Comparison of ENCODE assay signal across 1 cellular context in the genomic region with DNA sequence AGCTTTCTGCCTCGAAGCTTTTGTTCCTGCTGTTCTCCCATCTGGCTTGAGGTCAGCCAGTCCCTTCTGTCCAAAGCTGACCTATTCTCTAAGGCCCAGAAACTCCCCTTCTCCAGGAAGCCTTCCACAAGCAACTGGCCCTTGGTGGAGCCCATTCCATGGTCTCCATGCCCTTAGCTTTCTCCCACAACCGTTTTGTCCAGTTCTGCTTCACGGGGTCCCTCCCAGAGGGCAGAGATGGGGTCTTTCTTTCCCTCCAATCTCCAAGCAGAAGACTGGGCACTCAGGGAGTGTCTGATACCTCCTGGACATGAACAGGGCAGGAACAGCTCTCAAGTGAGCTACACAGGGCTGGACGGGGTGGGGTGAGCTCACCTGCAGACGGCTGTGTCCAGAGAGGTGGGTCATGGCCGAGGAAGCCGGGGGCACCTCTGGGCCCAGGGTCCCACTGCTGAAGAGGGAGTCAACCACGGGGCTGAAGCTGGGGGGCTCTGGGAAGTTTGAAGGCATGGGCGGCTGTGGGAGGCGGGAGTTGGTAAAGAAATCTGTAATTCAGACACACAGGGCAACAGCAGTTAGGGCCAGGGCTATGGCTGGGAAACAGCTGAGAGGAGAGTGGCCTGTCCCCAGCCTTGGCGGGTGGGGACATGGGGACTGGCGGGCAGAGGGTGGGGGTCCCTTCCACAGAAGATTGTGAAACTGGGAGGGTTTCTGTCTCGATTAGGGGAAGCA.
TF ChIP-seq lines count a peak whose summit lies in the region.

No MANE protein-coding gene starts in this region.

TF ChIP-seq in HepG2, 621 proteins besides CTCF, POLR2A, EP300 and RAD21 (continued from another document and continues in another):
- TF ChIP-seq, protein P1, sequence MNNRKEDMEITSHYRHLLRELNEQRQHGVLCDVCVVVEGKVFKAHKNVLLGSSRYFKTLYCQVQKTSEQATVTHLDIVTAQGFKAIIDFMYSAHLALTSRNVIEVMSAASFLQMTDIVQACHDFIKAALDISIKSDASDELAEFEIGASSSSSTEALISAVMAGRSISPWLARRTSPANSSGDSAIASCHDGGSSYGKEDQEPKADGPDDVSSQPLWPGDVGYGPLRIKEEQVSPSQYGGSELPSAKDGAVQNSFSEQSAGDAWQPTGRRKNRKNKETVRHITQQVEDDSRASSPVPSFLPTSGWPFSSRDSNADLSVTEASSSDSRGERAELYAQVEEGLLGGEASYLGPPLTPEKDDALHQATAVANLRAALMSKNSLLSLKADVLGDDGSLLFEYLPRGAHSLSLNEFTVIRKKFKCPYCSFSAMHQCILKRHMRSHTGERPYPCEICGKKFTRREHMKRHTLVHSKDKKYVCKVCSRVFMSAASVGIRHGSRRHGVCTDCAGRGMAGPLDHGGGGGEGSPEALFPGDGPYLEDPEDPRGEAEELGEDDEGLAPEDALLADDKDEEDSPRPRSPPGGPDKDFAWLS (CRISPR knock-in tag; IDR thresholded peaks at IDR 0.05; ENCODE audit: borderline replicate concordance): no peak
- TF ChIP-seq MAF1 (CRISPR knock-in tag; IDR thresholded peaks at IDR 0.05; ENCODE audit: borderline replicate concordance) (no peak), SAFB2 (CRISPR knock-in tag; IDR thresholded peaks at IDR 0.05; ENCODE audit: borderline replicate concordance, low read depth) (no peak), SMC3 (IDR thresholded peaks at IDR 0.05; ENCODE audit: low read length) (no peak), PPARG (CRISPR knock-in tag; conservative IDR thresholded peaks at IDR 0.05) (no peak), ZFX (CRISPR knock-in tag; IDR thresholded peaks at IDR 0.05; ENCODE audit: low read depth) (no peak), ZC3H13 (CRISPR knock-in tag; IDR thresholded peaks at IDR 0.05) (no peak), KDM5B (CRISPR knock-in tag; IDR thresholded peaks at IDR 0.05; ENCODE audit: borderline replicate concordance) (no peak), ZNF652 (CRISPR knock-in tag; IDR thresholded peaks at IDR 0.05; ENCODE audit: borderline replicate concordance, low read depth) (no peak), ZNF143 (CRISPR knock-in tag; IDR thresholded peaks at IDR 0.05) (no peak), KLF15 (CRISPR knock-in tag; IDR thresholded peaks at IDR 0.05; ENCODE audit: borderline replicate concordance) (no peak), RFX3 (CRISPR knock-in tag; IDR thresholded peaks at IDR 0.05) (no peak), AKAP8 (CRISPR knock-in tag; IDR thresholded peaks at IDR 0.05) (peak; percentile 79), AGO1 (IDR thresholded peaks at IDR 0.05; ENCODE audit: low read depth, low read length, poor library complexity, severe bottlenecking) (peak; percentile 100), JUN (CRISPR knock-in tag; IDR thresholded peaks at IDR 0.05) (no peak), SMAD3 (CRISPR knock-in tag; IDR thresholded peaks at IDR 0.05) (no peak), RFX1 (IDR thresholded peaks at IDR 0.05) (no peak), ZNF441 (CRISPR knock-in tag; IDR thresholded peaks at IDR 0.05; ENCODE audit: borderline replicate concordance) (no peak), SNAPC2 (CRISPR knock-in tag; IDR thresholded peaks at IDR 0.05) (no peak), ZSCAN31 (CRISPR knock-in tag; IDR thresholded peaks at IDR 0.05; ENCODE audit: low read depth) (no peak), EEA1 (CRISPR knock-in tag; IDR thresholded peaks at IDR 0.05; ENCODE audit: borderline replicate concordance) (no peak)
- TF ChIP-seq, protein P2, sequence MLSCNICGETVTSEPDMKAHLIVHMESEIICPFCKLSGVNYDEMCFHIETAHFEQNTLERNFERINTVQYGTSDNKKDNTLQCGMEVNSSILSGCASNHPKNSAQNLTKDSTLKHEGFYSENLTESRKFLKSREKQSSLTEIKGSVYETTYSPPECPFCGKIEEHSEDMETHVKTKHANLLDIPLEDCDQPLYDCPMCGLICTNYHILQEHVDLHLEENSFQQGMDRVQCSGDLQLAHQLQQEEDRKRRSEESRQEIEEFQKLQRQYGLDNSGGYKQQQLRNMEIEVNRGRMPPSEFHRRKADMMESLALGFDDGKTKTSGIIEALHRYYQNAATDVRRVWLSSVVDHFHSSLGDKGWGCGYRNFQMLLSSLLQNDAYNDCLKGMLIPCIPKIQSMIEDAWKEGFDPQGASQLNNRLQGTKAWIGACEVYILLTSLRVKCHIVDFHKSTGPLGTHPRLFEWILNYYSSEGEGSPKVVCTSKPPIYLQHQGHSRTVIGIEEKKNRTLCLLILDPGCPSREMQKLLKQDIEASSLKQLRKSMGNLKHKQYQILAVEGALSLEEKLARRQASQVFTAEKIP (CRISPR knock-in tag; IDR thresholded peaks at IDR 0.05; ENCODE audit: borderline replicate concordance): no peak
- TF ChIP-seq, protein P3, sequence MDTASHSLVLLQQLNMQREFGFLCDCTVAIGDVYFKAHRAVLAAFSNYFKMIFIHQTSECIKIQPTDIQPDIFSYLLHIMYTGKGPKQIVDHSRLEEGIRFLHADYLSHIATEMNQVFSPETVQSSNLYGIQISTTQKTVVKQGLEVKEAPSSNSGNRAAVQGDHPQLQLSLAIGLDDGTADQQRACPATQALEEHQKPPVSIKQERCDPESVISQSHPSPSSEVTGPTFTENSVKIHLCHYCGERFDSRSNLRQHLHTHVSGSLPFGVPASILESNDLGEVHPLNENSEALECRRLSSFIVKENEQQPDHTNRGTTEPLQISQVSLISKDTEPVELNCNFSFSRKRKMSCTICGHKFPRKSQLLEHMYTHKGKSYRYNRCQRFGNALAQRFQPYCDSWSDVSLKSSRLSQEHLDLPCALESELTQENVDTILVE (CRISPR knock-in tag; IDR thresholded peaks at IDR 0.05): no peak
- TF ChIP-seq, protein P4, sequence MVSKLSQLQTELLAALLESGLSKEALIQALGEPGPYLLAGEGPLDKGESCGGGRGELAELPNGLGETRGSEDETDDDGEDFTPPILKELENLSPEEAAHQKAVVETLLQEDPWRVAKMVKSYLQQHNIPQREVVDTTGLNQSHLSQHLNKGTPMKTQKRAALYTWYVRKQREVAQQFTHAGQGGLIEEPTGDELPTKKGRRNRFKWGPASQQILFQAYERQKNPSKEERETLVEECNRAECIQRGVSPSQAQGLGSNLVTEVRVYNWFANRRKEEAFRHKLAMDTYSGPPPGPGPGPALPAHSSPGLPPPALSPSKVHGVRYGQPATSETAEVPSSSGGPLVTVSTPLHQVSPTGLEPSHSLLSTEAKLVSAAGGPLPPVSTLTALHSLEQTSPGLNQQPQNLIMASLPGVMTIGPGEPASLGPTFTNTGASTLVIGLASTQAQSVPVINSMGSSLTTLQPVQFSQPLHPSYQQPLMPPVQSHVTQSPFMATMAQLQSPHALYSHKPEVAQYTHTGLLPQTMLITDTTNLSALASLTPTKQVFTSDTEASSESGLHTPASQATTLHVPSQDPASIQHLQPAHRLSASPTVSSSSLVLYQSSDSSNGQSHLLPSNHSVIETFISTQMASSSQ (IDR thresholded peaks at IDR 0.05; ENCODE audit: low read depth): no peak
- TF ChIP-seq, protein P4 (CRISPR knock-in tag; IDR thresholded peaks at IDR 0.05; ENCODE audit: borderline replicate concordance): no peak
- TF ChIP-seq, protein P5, sequence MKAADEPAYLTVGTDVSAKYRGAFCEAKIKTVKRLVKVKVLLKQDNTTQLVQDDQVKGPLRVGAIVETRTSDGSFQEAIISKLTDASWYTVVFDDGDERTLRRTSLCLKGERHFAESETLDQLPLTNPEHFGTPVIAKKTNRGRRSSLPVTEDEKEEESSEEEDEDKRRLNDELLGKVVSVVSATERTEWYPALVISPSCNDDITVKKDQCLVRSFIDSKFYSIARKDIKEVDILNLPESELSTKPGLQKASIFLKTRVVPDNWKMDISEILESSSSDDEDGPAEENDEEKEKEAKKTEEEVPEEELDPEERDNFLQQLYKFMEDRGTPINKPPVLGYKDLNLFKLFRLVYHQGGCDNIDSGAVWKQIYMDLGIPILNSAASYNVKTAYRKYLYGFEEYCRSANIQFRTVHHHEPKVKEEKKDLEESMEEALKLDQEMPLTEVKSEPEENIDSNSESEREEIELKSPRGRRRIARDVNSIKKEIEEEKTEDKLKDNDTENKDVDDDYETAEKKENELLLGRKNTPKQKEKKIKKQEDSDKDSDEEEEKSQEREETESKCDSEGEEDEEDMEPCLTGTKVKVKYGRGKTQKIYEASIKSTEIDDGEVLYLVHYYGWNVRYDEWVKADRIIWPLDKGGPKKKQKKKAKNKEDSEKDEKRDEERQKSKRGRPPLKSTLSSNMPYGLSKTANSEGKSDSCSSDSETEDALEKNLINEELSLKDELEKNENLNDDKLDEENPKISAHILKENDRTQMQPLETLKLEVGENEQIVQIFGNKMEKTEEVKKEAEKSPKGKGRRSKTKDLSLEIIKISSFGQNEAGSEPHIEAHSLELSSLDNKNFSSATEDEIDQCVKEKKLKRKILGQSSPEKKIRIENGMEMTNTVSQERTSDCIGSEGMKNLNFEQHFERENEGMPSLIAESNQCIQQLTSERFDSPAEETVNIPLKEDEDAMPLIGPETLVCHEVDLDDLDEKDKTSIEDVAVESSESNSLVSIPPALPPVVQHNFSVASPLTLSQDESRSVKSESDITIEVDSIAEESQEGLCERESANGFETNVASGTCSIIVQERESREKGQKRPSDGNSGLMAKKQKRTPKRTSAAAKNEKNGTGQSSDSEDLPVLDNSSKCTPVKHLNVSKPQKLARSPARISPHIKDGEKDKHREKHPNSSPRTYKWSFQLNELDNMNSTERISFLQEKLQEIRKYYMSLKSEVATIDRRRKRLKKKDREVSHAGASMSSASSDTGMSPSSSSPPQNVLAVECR (CRISPR knock-in tag; IDR thresholded peaks at IDR 0.05; ENCODE audit: borderline replicate concordance): no peak
- TF ChIP-seq, protein P6, sequence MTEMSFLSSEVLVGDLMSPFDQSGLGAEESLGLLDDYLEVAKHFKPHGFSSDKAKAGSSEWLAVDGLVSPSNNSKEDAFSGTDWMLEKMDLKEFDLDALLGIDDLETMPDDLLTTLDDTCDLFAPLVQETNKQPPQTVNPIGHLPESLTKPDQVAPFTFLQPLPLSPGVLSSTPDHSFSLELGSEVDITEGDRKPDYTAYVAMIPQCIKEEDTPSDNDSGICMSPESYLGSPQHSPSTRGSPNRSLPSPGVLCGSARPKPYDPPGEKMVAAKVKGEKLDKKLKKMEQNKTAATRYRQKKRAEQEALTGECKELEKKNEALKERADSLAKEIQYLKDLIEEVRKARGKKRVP (CRISPR knock-in tag; IDR thresholded peaks at IDR 0.05): no peak
- TF ChIP-seq, protein P7, sequence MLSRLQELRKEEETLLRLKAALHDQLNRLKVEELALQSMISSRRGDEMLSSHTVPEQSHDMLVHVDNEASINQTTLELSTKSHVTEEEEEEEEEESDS (CRISPR knock-in tag; IDR thresholded peaks at IDR 0.05; ENCODE audit: borderline replicate concordance): no peak
- TF ChIP-seq, protein P8, sequence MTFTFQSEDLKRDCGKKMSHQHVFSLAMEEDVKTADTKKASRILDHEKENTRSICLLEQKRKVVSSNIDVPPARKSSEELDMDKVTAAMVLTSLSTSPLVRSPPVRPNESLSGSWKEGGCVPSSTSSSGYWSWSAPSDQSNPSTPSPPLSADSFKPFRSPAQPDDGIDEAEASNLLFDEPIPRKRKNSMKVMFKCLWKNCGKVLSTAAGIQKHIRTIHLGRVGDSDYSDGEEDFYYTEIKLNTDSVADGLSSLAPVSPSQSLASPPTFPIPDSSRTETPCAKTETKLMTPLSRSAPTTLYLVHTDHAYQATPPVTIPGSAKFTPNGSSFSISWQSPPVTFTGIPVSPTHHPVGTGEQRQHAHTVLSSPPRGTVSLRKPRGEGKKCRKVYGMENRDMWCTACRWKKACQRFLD (CRISPR knock-in tag; IDR thresholded peaks at IDR 0.05; ENCODE audit: borderline replicate concordance): no peak
- TF ChIP-seq, protein P9, sequence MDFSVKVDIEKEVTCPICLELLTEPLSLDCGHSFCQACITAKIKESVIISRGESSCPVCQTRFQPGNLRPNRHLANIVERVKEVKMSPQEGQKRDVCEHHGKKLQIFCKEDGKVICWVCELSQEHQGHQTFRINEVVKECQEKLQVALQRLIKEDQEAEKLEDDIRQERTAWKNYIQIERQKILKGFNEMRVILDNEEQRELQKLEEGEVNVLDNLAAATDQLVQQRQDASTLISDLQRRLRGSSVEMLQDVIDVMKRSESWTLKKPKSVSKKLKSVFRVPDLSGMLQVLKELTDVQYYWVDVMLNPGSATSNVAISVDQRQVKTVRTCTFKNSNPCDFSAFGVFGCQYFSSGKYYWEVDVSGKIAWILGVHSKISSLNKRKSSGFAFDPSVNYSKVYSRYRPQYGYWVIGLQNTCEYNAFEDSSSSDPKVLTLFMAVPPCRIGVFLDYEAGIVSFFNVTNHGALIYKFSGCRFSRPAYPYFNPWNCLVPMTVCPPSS (IDR thresholded peaks at IDR 0.05): no peak
- TF ChIP-seq, protein P10, sequence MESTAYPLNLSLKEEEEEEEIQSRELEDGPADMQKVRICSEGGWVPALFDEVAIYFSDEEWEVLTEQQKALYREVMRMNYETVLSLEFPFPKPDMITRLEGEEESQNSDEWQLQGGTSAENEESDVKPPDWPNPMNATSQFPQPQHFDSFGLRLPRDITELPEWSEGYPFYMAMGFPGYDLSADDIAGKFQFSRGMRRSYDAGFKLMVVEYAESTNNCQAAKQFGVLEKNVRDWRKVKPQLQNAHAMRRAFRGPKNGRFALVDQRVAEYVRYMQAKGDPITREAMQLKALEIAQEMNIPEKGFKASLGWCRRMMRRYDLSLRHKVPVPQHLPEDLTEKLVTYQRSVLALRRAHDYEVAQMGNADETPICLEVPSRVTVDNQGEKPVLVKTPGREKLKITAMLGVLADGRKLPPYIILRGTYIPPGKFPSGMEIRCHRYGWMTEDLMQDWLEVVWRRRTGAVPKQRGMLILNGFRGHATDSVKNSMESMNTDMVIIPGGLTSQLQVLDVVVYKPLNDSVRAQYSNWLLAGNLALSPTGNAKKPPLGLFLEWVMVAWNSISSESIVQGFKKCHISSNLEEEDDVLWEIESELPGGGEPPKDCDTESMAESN (CRISPR knock-in tag; conservative IDR thresholded peaks at IDR 0.05): 0 out of 2 replicates have a peak, but pooled peaks have one; percentile 5
- TF ChIP-seq, protein P11, sequence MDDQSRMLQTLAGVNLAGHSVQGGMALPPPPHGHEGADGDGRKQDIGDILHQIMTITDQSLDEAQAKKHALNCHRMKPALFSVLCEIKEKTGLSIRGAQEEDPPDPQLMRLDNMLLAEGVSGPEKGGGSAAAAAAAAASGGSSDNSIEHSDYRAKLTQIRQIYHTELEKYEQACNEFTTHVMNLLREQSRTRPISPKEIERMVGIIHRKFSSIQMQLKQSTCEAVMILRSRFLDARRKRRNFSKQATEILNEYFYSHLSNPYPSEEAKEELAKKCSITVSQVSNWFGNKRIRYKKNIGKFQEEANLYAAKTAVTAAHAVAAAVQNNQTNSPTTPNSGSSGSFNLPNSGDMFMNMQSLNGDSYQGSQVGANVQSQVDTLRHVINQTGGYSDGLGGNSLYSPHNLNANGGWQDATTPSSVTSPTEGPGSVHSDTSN (CRISPR knock-in tag; IDR thresholded peaks at IDR 0.05; ENCODE audit: borderline replicate concordance): no peak
